ENCODE assay signal across 17 cellular contexts in genomic region chr9:100220936-100221335, GRCh38.
DNase-seq lines count a peak whose midpoint lies in the region; ATAC-seq, FAIRE-seq and TF ChIP-seq lines count a peak whose summit lies in the region.
"Had no signal": no experiment of that assay in that cellular context is flagged by ENCODE, and none has a peak within 500 bp of the region (broad histone marks: within the 10 kb centered on the region; RNA-seq: fewer than 3 reads in every experiment).

No MANE protein-coding gene starts in this region.

- peaks cover 20% of the 10 kb centered on the region for H3K4me1 ChIP-seq in Karpas-422 (ENCODE audit: low read length)
- H3K4me1 ChIP-seq in small intestine (ENCODE audit: control insufficient read depth in 2 of 2, insufficient read depth in 1 of 2, low read depth in 1 of 2, low read length in 1 of 2), result no peaks in the 10 kb centered on the region
- peaks cover 0 to 4% (median 0%) of the 10 kb centered on the region in 4 donors for H3K4me1 ChIP-seq in tibial nerve

- no peak for TF ChIP-seq CTCF in tibial nerve (IDR thresholded peaks at IDR 0.05)

- no peak overlapping the region for H3K4me2 ChIP-seq in Karpas-422 (ENCODE audit: low read depth, low read length, poor library complexity, severe bottlenecking)

- 43 to 82% (median 69%) methylated on average over 1 of the region's 1 CpG for WGBS in small intestine, 3 donors
- WGBS in tibial nerve, 2 donors, result 69 to 76% methylated on average over 1 of the region's 1 CpG

- DNase-seq in Karpas-422, result peak; percentile 41
- no peak for DNase-seq in left colon
- DNase-seq in small intestine, result peak; percentile 20
- no peak for DNase-seq in tibial nerve (ENCODE audit: low spot score in 2 of 2)
- no peak for DNase-seq in NCI-H146 (lab: John Stamatoyannopoulos, UW)
- no peak for DNase-seq in activated CD4-positive, CD25-positive, alpha-beta regulatory T cell (lab: John Stamatoyannopoulos, UW)
- DNase-seq: C1 segment of cervical spinal cord; Calu3; CD4-positive, alpha-beta memory T cell; DMS79; EL; GDM1; GOT3; HFFc6 had no signal

- intact Hi-C loops in left colon (cut with DNase I, micrococcal nuclease), result no loop called here

- H3K4me3 ChIP-seq in Karpas-422 (ENCODE audit: low read length) (no peak overlapping the region), small intestine (ENCODE audit: low read depth in 1 of 2, low read length in 2 of 2) (no peak overlapping the region), tibial nerve (no peak overlapping the region)
- H3K4me3 ChIP-seq: GM12878, HAP-1 had no signal

- H3K9me3 ChIP-seq in Karpas-422 (ENCODE audit: low read length) (no peaks in the 10 kb centered on the region), small intestine (ENCODE audit: control insufficient read depth, low read depth) (no peaks in the 10 kb centered on the region), tibial nerve (no peaks in the 10 kb centered on the region)
- H3K9me3 ChIP-seq: HAP-1 had no signal

- no peaks in the 10 kb centered on the region for H4K20me1 ChIP-seq in Karpas-422 (ENCODE audit: insufficient read depth, low read depth, low read length)

- H3K27me3 ChIP-seq in Karpas-422 (ENCODE audit: low read length) (no peaks in the 10 kb centered on the region), small intestine (ENCODE audit: control insufficient read depth in 2 of 2, insufficient read depth in 2 of 2, low read length in 2 of 2) (no peaks in the 10 kb centered on the region), tibial nerve (no peaks in the 10 kb centered on the region)

- no peaks in the 10 kb centered on the region for H3K9me2 ChIP-seq in Karpas-422 (replicated peaks; ENCODE audit: insufficient read depth, low read length)

- no peak for TF ChIP-seq EP300 in tibial nerve (IDR thresholded peaks at IDR 0.05)

- ATAC-seq in left colon, result peak; percentile 91

- no peak overlapping the region for H2AFZ ChIP-seq in Karpas-422 (ENCODE audit: low read length)

- no peak for TF ChIP-seq POLR2A in tibial nerve (IDR thresholded peaks at IDR 0.05)

- H3K9ac ChIP-seq in Karpas-422 (ENCODE audit: low read length), result no peak overlapping the region

- no peaks in the 10 kb centered on the region for H3K79me2 ChIP-seq in Karpas-422 (ENCODE audit: low read length)

- no peak for FAIRE-seq in small intestine (lab: Jason Lieb, UNC)
- FAIRE-seq: GM12878, H54 had no signal

- H3K27ac ChIP-seq in Karpas-422 (ENCODE audit: low read length), result no peak overlapping the region
- H3K27ac ChIP-seq in small intestine (ENCODE audit: low read depth in 1 of 2, low read length in 1 of 2), result no peak overlapping the region
- no peak overlapping the region for H3K27ac ChIP-seq in tibial nerve

- H3K36me3 ChIP-seq in Karpas-422 (ENCODE audit: insufficient read depth, low read length) (no peaks in the 10 kb centered on the region), small intestine (ENCODE audit: control insufficient read depth in 2 of 2, insufficient read depth in 2 of 2, low read length in 2 of 2) (no peaks in the 10 kb centered on the region), tibial nerve (no peaks in the 10 kb centered on the region)
- H3K36me3 ChIP-seq: HAP-1 had no signal

Comparison
In these comparisons a context has a peak if more than half of its experiments do, and no peak if none do; other contexts are left out.
1. DNase-seq: peak in Karpas-422 (single experiment) and small intestine (single experiment); none in left colon (0 of 2), tibial nerve (0 of 2), NCI-H146 (single experiment) and activated CD4-positive, CD25-positive, alpha-beta regulatory T cell (0 of 4).